1 cellular context compared by ENCODE assay signal in the genomic region with DNA sequence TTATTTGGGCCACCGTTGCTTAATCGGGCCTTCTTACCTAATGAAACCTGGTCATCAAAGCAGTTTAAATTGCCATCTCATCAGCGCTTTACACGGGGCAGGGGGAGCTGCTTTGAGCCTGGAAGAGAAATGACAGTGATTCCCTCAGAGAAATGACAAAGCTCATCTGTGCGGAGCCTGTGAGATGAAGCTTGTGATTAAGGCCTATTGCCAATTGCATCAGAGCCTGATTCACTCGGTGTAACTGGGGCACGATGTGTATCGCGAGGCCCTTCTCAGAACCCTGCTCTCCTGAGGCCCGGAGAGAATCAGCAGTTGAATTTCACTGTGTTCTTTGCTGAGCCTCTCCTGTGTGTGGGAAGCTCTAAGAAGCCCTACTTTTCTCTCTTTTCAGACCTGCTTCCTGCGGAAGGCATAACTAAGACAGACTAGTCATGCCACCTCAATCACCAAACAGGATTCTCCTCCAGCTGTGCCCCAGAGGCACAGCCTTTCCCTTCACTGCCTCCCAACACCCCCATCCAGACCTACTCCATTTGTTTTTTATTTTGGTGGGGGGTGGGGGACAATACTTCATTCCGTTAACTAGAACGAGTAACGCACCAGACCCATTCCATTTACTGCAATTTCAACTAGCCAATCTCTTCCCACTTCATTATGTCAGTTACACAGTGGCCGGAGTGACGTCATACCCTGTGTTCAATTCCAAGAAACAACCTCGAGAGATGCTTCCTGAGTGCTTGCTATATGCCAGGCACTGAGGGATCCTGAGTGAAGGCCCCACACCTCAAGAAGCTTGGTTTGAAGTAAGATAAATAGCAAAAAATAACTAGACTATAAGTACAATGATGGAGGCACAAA.
TF ChIP-seq lines count a peak whose summit lies in the region.

No MANE protein-coding gene starts in this region.

TF ChIP-seq in H1, 55 proteins besides CTCF, POLR2A, EP300 and RAD21 (continued from another document):
- TF ChIP-seq RNF2 (IDR thresholded peaks at IDR 0.05; ENCODE audit: borderline replicate concordance, low read depth, low read length, missing control alignments, poor library complexity, severe bottlenecking) = no peak
- TF ChIP-seq KDM4A (IDR thresholded peaks at IDR 0.05; ENCODE audit: low read depth, low read length, severe bottlenecking) = no peak
- no peak for TF ChIP-seq EZH2 (IDR thresholded peaks at IDR 0.05; ENCODE audit: low read depth, low read length, severe bottlenecking)
- TF ChIP-seq GABPA (IDR thresholded peaks at IDR 0.05; ENCODE audit: borderline replicate concordance, insufficient read depth, low read length) = no peak
- no peak for TF ChIP-seq ASH2L (IDR thresholded peaks at IDR 0.05; ENCODE audit: low read length)
- no peak for TF ChIP-seq HDAC2 (IDR thresholded peaks at IDR 0.05; ENCODE audit: borderline replicate concordance in 1 of 2, low read depth in 2 of 2, low read length in 2 of 2)
- TF ChIP-seq CREB1 (IDR thresholded peaks at IDR 0.05) = no peak
- TF ChIP-seq CBX5 (IDR thresholded peaks at IDR 0.05; ENCODE audit: low read depth, low read length) = no peak
- no peak for TF ChIP-seq BACH1 (IDR thresholded peaks at IDR 0.05; ENCODE audit: low read length)
- no peak for TF ChIP-seq KDM1A (IDR thresholded peaks at IDR 0.05; ENCODE audit: borderline replicate concordance, low read length)
- TF ChIP-seq SIRT6 (IDR thresholded peaks at IDR 0.05; ENCODE audit: low read length) = no peak
- TF ChIP-seq BRCA1 (IDR thresholded peaks at IDR 0.05; ENCODE audit: low read depth, low read length) = no peak
- TF ChIP-seq TBP (IDR thresholded peaks at IDR 0.05; ENCODE audit: low read depth, low read length) = no peak
- TF ChIP-seq ATF2 (IDR thresholded peaks at IDR 0.05; ENCODE audit: low read length) = no peak
- TF ChIP-seq SP2 (IDR thresholded peaks at IDR 0.05; ENCODE audit: low read length) = no peak
- no peak for TF ChIP-seq SRF (IDR thresholded peaks at IDR 0.05; ENCODE audit: low read depth, low read length)
- TF ChIP-seq ATF3 (IDR thresholded peaks at IDR 0.05; ENCODE audit: insufficient read depth, low read depth, low read length) = no peak
- TF ChIP-seq KDM5A (IDR thresholded peaks at IDR 0.05; ENCODE audit: low read length) = no peak
